Comparison of ENCODE assay signal across 1 cellular context in the genomic region with DNA sequence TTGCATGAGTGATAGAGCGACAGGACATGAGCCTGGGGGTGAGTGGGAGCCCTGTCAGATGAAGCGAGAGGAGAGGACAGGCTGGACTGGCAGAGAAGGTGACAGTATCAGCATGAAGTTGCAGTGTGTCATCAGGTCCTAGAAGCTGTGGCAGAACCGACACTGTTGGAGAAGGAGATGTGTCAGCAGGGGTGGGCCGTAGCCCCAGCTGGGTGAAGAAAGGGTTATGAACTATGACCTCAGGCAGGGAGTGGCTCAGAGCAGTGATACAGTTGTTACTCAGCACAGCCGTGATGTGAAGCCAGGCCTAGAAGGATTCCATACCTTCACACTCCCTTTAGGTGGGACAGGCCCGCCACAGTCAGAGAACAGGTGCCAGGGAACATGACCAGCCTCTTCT.
TF ChIP-seq lines count a peak whose summit lies in the region.

No MANE protein-coding gene starts in this region.

TF ChIP-seq in IMR-90, 13 proteins besides CTCF, POLR2A, EP300 and RAD21 (continued from another document):
- no peak for TF ChIP-seq BHLHE40 (IDR thresholded peaks at IDR 0.05; ENCODE audit: low read depth, low read length)
- TF ChIP-seq SMC3 (IDR thresholded peaks at IDR 0.05; ENCODE audit: low read depth, low read length) = no peak
